8 cellular contexts compared by ENCODE assay signal in genomic region chr17:63841350-63842172, GRCh38. TPM values are rescaled to one million over a fixed set of nuclear protein-coding genes. Genes with fewer than 3 reads are reported as not detected.
DNase-seq lines count a peak whose midpoint lies in the region; ATAC-seq and TF ChIP-seq lines count a peak whose summit lies in the region.

No MANE protein-coding gene starts in this region.

- H3K4me1 ChIP-seq in naive thymus-derived CD4-positive, alpha-beta T cell (ENCODE audit: control insufficient read depth in 2 of 2, insufficient read depth in 2 of 2, low read length in 2 of 2), result peaks cover 34 to 36% of the 10 kb centered on the region in 2 donors

- ATAC-seq in WTC11, result no peak
- ATAC-seq in naive thymus-derived CD4-positive, alpha-beta T cell, result no peak
- ATAC-seq in HG02588 (IDR thresholded peaks at IDR 0.05; ENCODE audit: unreplicated experiment), result no peak
- ATAC-seq in GM18505 (IDR thresholded peaks at IDR 0.05; ENCODE audit: unreplicated experiment), result no peak

- intact Hi-C loops in naive thymus-derived CD4-positive, alpha-beta T cell (cut with micrococcal nuclease), result loop anchor here (1.0 to 10.0 kb wide), 7 partner anchors 141 to 821 kb away; partner anchors contain the start of genes CYB561 (in 1 of the 2), DCAF7 (in 1 of the 2), LIMD2 (in 1 of the 2) and SMURF2 (in 1 of the 2)

- peak overlapping the region; percentile 100 for H3K27ac ChIP-seq in C4-2B
- H3K27ac ChIP-seq in naive thymus-derived CD4-positive, alpha-beta T cell (ENCODE audit: low read depth, low read length), result peak overlapping the region; percentile 96

- CTCF ChIA-PET in HEK293T (lab: Yijun Ruan, JAX), result interaction anchor here (0.5 to 0.8 kb wide), 4 partner anchors 11 to 575 kb away, joined by 3 to 4 read pairs (median 3); no protein-coding TSS in a partner anchor
- CTCF ChIA-PET in WTC11 (lab: Charles Lee), result interaction anchor here (0.9 to 1.4 kb wide), 2 partner anchors 67 to 184 kb away, joined by 3 read pairs; no protein-coding TSS in a partner anchor
- CTCF ChIA-PET in naive thymus-derived CD4-positive, alpha-beta T cell (lab: Charles Lee), result interaction anchor here (0.8 to 1.3 kb wide), 2 partner anchors 72 to 139 kb away, joined by 3 read pairs; no protein-coding TSS in a partner anchor

- POLR2A ChIA-PET in HEK293T (lab: Yijun Ruan, JAX) (interaction anchor here (0.8 to 9.1 kb wide), 5 partner anchors 9 to 68 kb away, joined by 3 to 67 read pairs (median 27); partner anchors contain the start of genes CCDC47, DDX42, FTSJ3 and PSMC5), WTC11 (lab: Charles Lee) (interaction anchor here (0.6 kb wide), 1 partner anchor 95 kb away, joined by 5 read pairs; no protein-coding TSS in a partner anchor)
- POLR2A ChIA-PET in naive thymus-derived CD4-positive, alpha-beta T cell (lab: Charles Lee), result interaction anchor here (0.6 to 13.5 kb wide), 13 partner anchors 14 to 1349 kb away, joined by 3 to 204 read pairs (median 4); partner anchors contain the start of genes CCDC47, DDX42, FTSJ3 and LIMD2

- DNase-seq in HEK293T (ENCODE audit: extremely low spot score), result no peak
- peak; percentile 25 for DNase-seq in WTC11 (ENCODE audit: low spot score)
- peak; percentile 37 for DNase-seq in fibroblast of mammary gland (ENCODE audit: low read depth)
- DNase-seq in naive thymus-derived CD4-positive, alpha-beta T cell, result no peak
- no peak for DNase-seq in DMS114 treated with DMSO at 0.1 percent for 48 hours (lab: John Stamatoyannopoulos, UW; ENCODE audit: unreplicated experiment)

- H3K4me3 Mint-ChIP-seq in WTC11, result peak overlapping the region; percentile 95
- peak overlapping the region; percentile 92 to 98 (median 95) for H3K4me3 Mint-ChIP-seq in naive thymus-derived CD4-positive, alpha-beta T cell

- no peaks in the 10 kb centered on the region for H3K9me3 Mint-ChIP-seq in WTC11
- H3K9me3 Mint-ChIP-seq in naive thymus-derived CD4-positive, alpha-beta T cell, result no peaks in the 10 kb centered on the region

- no peaks in the 10 kb centered on the region for H3K9me3 ChIP-seq in naive thymus-derived CD4-positive, alpha-beta T cell (ENCODE audit: control insufficient read depth in 2 of 3, low read length in 3 of 3)

- peaks cover 17% of the 10 kb centered on the region for H3K27me3 Mint-ChIP-seq in WTC11 (ENCODE audit: low read depth)
- H3K27me3 Mint-ChIP-seq in naive thymus-derived CD4-positive, alpha-beta T cell, result no peaks in the 10 kb centered on the region

- no peak for TF ChIP-seq POLR2A in GM18505 (IDR thresholded peaks at IDR 0.05; ENCODE audit: borderline replicate concordance, extremely low read depth, insufficient read depth, insufficient read length)

- peak overlapping the region; percentile 89 for H3K4me3 ChIP-seq in fibroblast of mammary gland (ENCODE audit: control insufficient read depth, low read depth, low read length)
- H3K4me3 ChIP-seq in naive thymus-derived CD4-positive, alpha-beta T cell (ENCODE audit: low read length), result peak overlapping the region; percentile 87

- TF ChIP-seq CTCF in C4-2B (conservative IDR thresholded peaks at IDR 0.05) (no peak), WTC11 (IDR thresholded peaks at IDR 0.05) (no peak), fibroblast of mammary gland (conservative IDR thresholded peaks at IDR 0.05; ENCODE audit: control insufficient read depth, insufficient read depth, low read depth, low read length) (no peak)

- peaks cover 5% of the 10 kb centered on the region for H3K36me3 Mint-ChIP-seq in WTC11
- peaks cover 0 to 7% (median 3%) of the 10 kb centered on the region in 5 donors for H3K36me3 Mint-ChIP-seq in naive thymus-derived CD4-positive, alpha-beta T cell

- peaks cover 0 to 21% (median 0%) of the 10 kb centered on the region in 3 experiments for H3K36me3 ChIP-seq in naive thymus-derived CD4-positive, alpha-beta T cell (ENCODE audit: control insufficient read depth in 2 of 3, insufficient read depth in 3 of 3, low read length in 3 of 3)

- H3K27ac Mint-ChIP-seq in WTC11, result peak overlapping the region; percentile 76
- peak overlapping the region; percentile 84 to 95 (median 91) for H3K27ac Mint-ChIP-seq in naive thymus-derived CD4-positive, alpha-beta T cell

- H3K27me3 ChIP-seq in naive thymus-derived CD4-positive, alpha-beta T cell (ENCODE audit: control insufficient read depth in 2 of 2, insufficient read depth in 2 of 2, low read length in 2 of 2), result no peaks in the 10 kb centered on the region

- peaks cover 37% of the 10 kb centered on the region for H3K4me1 Mint-ChIP-seq in WTC11
- H3K4me1 Mint-ChIP-seq in naive thymus-derived CD4-positive, alpha-beta T cell, result peaks cover 24 to 53% (median 49%) of the 10 kb centered on the region in 7 donors

TF ChIP-seq in HEK293T, 16 proteins besides CTCF, POLR2A, EP300 and RAD21:
- TF ChIP-seq L3MBTL2 (conservative IDR thresholded peaks at IDR 0.05) (0 out of 2 replicates have a peak, but pooled peaks have one; percentile 38), ELF4 (IDR thresholded peaks at IDR 0.05) (no peak)

TF ChIP-seq in WTC11, 78 proteins besides CTCF, POLR2A, EP300 and RAD21:
- TF ChIP-seq RORB (CRISPR knock-in tag; IDR thresholded peaks at IDR 0.05) (no peak), MAX (CRISPR knock-in tag; IDR thresholded peaks at IDR 0.05) (no peak), CBFB (CRISPR knock-in tag; IDR thresholded peaks at IDR 0.05; ENCODE audit: low read depth) (no peak), TP53 (CRISPR knock-in tag; IDR thresholded peaks at IDR 0.05) (no peak), ZNF532 (CRISPR knock-in tag; IDR thresholded peaks at IDR 0.05; ENCODE audit: borderline replicate concordance) (no peak), FOXJ3 (CRISPR knock-in tag; IDR thresholded peaks at IDR 0.05; ENCODE audit: borderline replicate concordance) (no peak), MYBL2 (CRISPR knock-in tag; IDR thresholded peaks at IDR 0.05) (no peak), MXD4 (CRISPR knock-in tag; IDR thresholded peaks at IDR 0.05; ENCODE audit: borderline replicate concordance) (no peak), JUN (CRISPR knock-in tag; IDR thresholded peaks at IDR 0.05) (no peak), ZMAT4 (CRISPR knock-in tag; IDR thresholded peaks at IDR 0.05) (no peak)

RNA-seq across cellular contexts. Expression of gene SMARCD2, which starts 0.9 kb away (rescaled TPM):
- total RNA-seq in WTC11 (2021), result 80.1 to 106 TPM (median 86.7 TPM) in 3 replicates
- 100 to 1,000 TPM; 102 to 148 (median 109) TPM for total RNA-seq in naive thymus-derived CD4-positive, alpha-beta T cell
- polyA plus RNA-seq in naive thymus-derived CD4-positive, alpha-beta T cell, result 100 to 1,000 TPM in 1 of 2 donors, 10 to 100 TPM in 1; 61.5 to 112 TPM

RNA-seq across cellular contexts. Expression of gene FTSJ3, which starts 14.1 kb away (rescaled TPM):
- total RNA-seq in WTC11 (2021), result 47.7 to 62.1 TPM (median 52.0 TPM) in 3 replicates
- 10 to 100 TPM; 38.1 to 66.2 (median 55.8) TPM for total RNA-seq in naive thymus-derived CD4-positive, alpha-beta T cell
- 10 to 100 TPM; 22.1 to 44.4 TPM for polyA plus RNA-seq in naive thymus-derived CD4-positive, alpha-beta T cell

RNA-seq across cellular contexts. Expression of gene PSMC5, which starts 14.3 kb away (rescaled TPM):
- total RNA-seq in WTC11 (2021), result 135 to 152 TPM (median 149 TPM) in 3 replicates
- 100 to 1,000 TPM in 3 of 5 experiments, 10 to 100 TPM in 2; 68.4 to 153 (median 105) TPM for total RNA-seq in naive thymus-derived CD4-positive, alpha-beta T cell
- polyA plus RNA-seq in naive thymus-derived CD4-positive, alpha-beta T cell, result 100 to 1,000 TPM; 153 to 162 TPM

RNA-seq across cellular contexts. Expression of gene CSH2, which starts 31.9 kb away (rescaled TPM):
- not detected in 3 replicates for total RNA-seq in WTC11 (2021)
- 1 to 10 TPM in 2 of 5 experiments, not detected in 3; 4.2 to 5.3 TPM for total RNA-seq in naive thymus-derived CD4-positive, alpha-beta T cell
- polyA plus RNA-seq in naive thymus-derived CD4-positive, alpha-beta T cell, result not detected

RNA-seq across cellular contexts. Expression of gene GH2, which starts 40.2 kb away (rescaled TPM):
- 0.35 to 1.3 TPM (median 0.60 TPM) in 3 replicates for total RNA-seq in WTC11 (2021)
- total RNA-seq in naive thymus-derived CD4-positive, alpha-beta T cell, result not detected
- not detected for polyA plus RNA-seq in naive thymus-derived CD4-positive, alpha-beta T cell

Comparison
In these comparisons a context has a peak if more than half of its experiments do, and no peak if none do; other contexts are left out.
1. DNase-seq: peak in WTC11 (single experiment) and fibroblast of mammary gland (single experiment); none in HEK293T (single experiment), naive thymus-derived CD4-positive, alpha-beta T cell (0 of 9) and DMS114 treated with DMSO at 0.1 percent for 48 hours (single experiment).